Comparison of ENCODE assay signal across 25 cellular contexts in genomic region chr10:60853672-60854071, GRCh38.
"Had no signal": no experiment of that assay in that cellular context is flagged by ENCODE, and none has a peak within 500 bp of the region (broad histone marks: within the 10 kb centered on the region; RNA-seq: fewer than 3 reads in every experiment).

No MANE protein-coding gene starts in this region.

- DNase-seq: head of caudate nucleus; hypothalamus; immature natural killer cell; kidney; mesendoderm; naive thymus-derived CD8-positive, alpha-beta T cell; ovary; retina; right lobe of liver; small intestine; spleen; stimulated activated CD4-positive, alpha-beta T cell treated with anti-CD3 and anti-CD28 coated beads, Interleukin-4, amount 100 ng/mL, for 24 hours; stimulated activated naive CD4-positive, alpha-beta T cell treated with Interleukin-2 at 50 U/mL for 16 hours; stimulated activated naive CD8-positive, alpha-beta T cell treated with anti-CD3 and anti-CD28 coated beads, Interleukin-15, amount 100 ng/mL, for 72 hours; substantia nigra; uterus had no signal

- H3K4me1 Mint-ChIP-seq: immature natural killer cell; naive thymus-derived CD8-positive, alpha-beta T cell; stimulated activated memory B cell treated with anti-CD40 and anti-IgM and Interleukin-4, amounts not matched to agents 10 μg/mL and 1 μg/mL and 100 μg/mL, for 72 hours; stimulated activated naive CD8-positive, alpha-beta T cell treated with anti-CD3 and anti-CD28 coated beads, Interleukin-15, amount 100 ng/mL, for 72 hours had no signal

- H3K27ac ChIP-seq: neutrophil, ovary, right lobe of liver, spleen, tibial nerve, uterus had no signal

- H3K4me3 ChIP-seq: lung, ovary, right lobe of liver, spleen, tibial nerve, uterus had no signal

- H3K36me3 Mint-ChIP-seq: immature natural killer cell; mesothelial cell of epicardium; naive thymus-derived CD8-positive, alpha-beta T cell; stimulated activated memory B cell treated with anti-CD40 and anti-IgM and Interleukin-4, amounts not matched to agents 10 μg/mL and 1 μg/mL and 100 μg/mL, for 72 hours; type B pancreatic cell had no signal

- H3K4me3 Mint-ChIP-seq: immature natural killer cell; mesothelial cell of epicardium; naive thymus-derived CD8-positive, alpha-beta T cell; nephron; neural crest cell; stimulated activated memory B cell treated with anti-CD40 and anti-IgM and Interleukin-4, amounts not matched to agents 10 μg/mL and 1 μg/mL and 100 μg/mL, for 72 hours; stimulated activated naive CD8-positive, alpha-beta T cell treated with anti-CD3 and anti-CD28 coated beads, Interleukin-15, amount 100 ng/mL, for 72 hours; type B pancreatic cell had no signal

- H3K27me3 ChIP-seq: neutrophil, ovary, right lobe of liver, spleen, tibial nerve, uterus had no signal

- ATAC-seq: naive thymus-derived CD8-positive, alpha-beta T cell; right lobe of liver; stimulated activated memory B cell treated with anti-CD40 and anti-IgM and Interleukin-4, amounts not matched to agents 10 μg/mL and 1 μg/mL and 100 μg/mL, for 72 hours; stimulated activated naive CD8-positive, alpha-beta T cell treated with anti-CD3 and anti-CD28 coated beads, Interleukin-15, amount 100 ng/mL, for 72 hours had no signal

- H3K9me3 Mint-ChIP-seq: immature natural killer cell; stimulated activated memory B cell treated with anti-CD40 and anti-IgM and Interleukin-4, amounts not matched to agents 10 μg/mL and 1 μg/mL and 100 μg/mL, for 72 hours; stimulated activated naive CD8-positive, alpha-beta T cell treated with anti-CD3 and anti-CD28 coated beads, Interleukin-15, amount 100 ng/mL, for 72 hours had no signal

- H3K27ac Mint-ChIP-seq: immature natural killer cell; mesothelial cell of epicardium; naive thymus-derived CD8-positive, alpha-beta T cell; progenitor cell of endocrine pancreas; stimulated activated memory B cell treated with anti-CD40 and anti-IgM and Interleukin-4, amounts not matched to agents 10 μg/mL and 1 μg/mL and 100 μg/mL, for 72 hours; type B pancreatic cell had no signal

- H3K9me3 ChIP-seq: neutrophil, ovary, right lobe of liver, uterus had no signal

- H3K4me1 ChIP-seq: right lobe of liver, spleen, uterus had no signal

- H3K36me3 ChIP-seq: neutrophil, ovary, right lobe of liver, spleen, tibial nerve, uterus had no signal
